14 cellular contexts compared by ENCODE assay signal in genomic region chr4:30837131-30837539, GRCh38.
DNase-seq lines count a peak whose midpoint lies in the region; ATAC-seq and TF ChIP-seq lines count a peak whose summit lies in the region.
"Had no signal": no experiment of that assay in that cellular context is flagged by ENCODE, and none has a peak within 500 bp of the region (broad histone marks: within the 10 kb centered on the region; RNA-seq: fewer than 3 reads in every experiment).

No MANE protein-coding gene starts in this region.

- peaks cover 56% of the 10 kb centered on the region for H3K4me1 ChIP-seq in mesodermal cell (ENCODE audit: control insufficient read depth, insufficient read depth, low read length, poor library complexity, severe bottlenecking)
- H3K4me1 ChIP-seq: pancreas had no signal

- H3K36me3 ChIP-seq in mesodermal cell (ENCODE audit: control insufficient read depth, insufficient read depth, low read length), result no peaks in the 10 kb centered on the region
- H3K36me3 ChIP-seq: pancreas had no signal

- no peak for TF ChIP-seq POLR2A in GM18505 (IDR thresholded peaks at IDR 0.05; ENCODE audit: borderline replicate concordance, extremely low read depth, insufficient read depth, insufficient read length)

- ATAC-seq in HG02973 (IDR thresholded peaks at IDR 0.05; ENCODE audit: unreplicated experiment) (no peak), GM18505 (IDR thresholded peaks at IDR 0.05; ENCODE audit: unreplicated experiment) (no peak), HG03108 (IDR thresholded peaks at IDR 0.05; ENCODE audit: unreplicated experiment) (no peak)
- ATAC-seq: activated T-helper 17 cell treated with anti-CD3 and anti-CD28 coated beads, Interleukin-2, amount 50 U/mL, for 72 hours; left colon; stimulated activated naive CD8-positive, alpha-beta T cell treated with anti-CD3 and anti-CD28 coated beads, Interleukin-15, Interleukin-2, amounts not matched to agents 100 U/mL and 50 U/mL, for 24 hours had no signal

- H3K4me3 ChIP-seq in mesodermal cell (ENCODE audit: extremely low read depth, insufficient read depth, low read length, poor library complexity, severe bottlenecking), result no peak overlapping the region
- H3K4me3 ChIP-seq: pancreas had no signal

- peak; percentile 34 for DNase-seq in EH (ENCODE audit: low read depth)
- peak; percentile 7 for DNase-seq in M059J (ENCODE audit: low read depth)
- DNase-seq in astrocyte of the hippocampus (ENCODE audit: low read depth, low spot score), result peak; percentile 69
- no peak for DNase-seq in NCI-H1694 (lab: John Stamatoyannopoulos, UW)
- DNase-seq: activated CD4-positive, alpha-beta T cell treated with anti-CD3 and anti-CD28 coated beads, Interleukin-2, amount 10 ng/mL, durations not matched to agents 7 days and 5 days; left colon; pancreas; stimulated activated CD4-positive, alpha-beta T cell treated with anti-CD3 and anti-CD28 coated beads, Interleukin-2, amount 100 ng/mL, for 48 hours; stimulated activated naive CD8-positive, alpha-beta T cell treated with anti-CD3 and anti-CD28 coated beads, Interleukin-15, Interleukin-2, amounts not matched to agents 100 U/mL and 50 U/mL, for 24 hours had no signal

- no peaks in the 10 kb centered on the region for H3K9me3 ChIP-seq in mesodermal cell (ENCODE audit: control insufficient read depth, low read length)
- H3K9me3 ChIP-seq: pancreas had no signal

- 0 to 39% methylated on average over 1 to 2 of the region's 2 CpGs for WGBS in mesodermal cell (ENCODE audit: insufficient coverage in 2 of 2), 2 experiments

- peak overlapping the region; percentile 82 for H3K27ac ChIP-seq in mesodermal cell (ENCODE audit: low read depth, low read length, severe bottlenecking)
- H3K27ac ChIP-seq: pancreas had no signal
